19 cellular contexts compared by ENCODE assay signal in the genomic region with DNA sequence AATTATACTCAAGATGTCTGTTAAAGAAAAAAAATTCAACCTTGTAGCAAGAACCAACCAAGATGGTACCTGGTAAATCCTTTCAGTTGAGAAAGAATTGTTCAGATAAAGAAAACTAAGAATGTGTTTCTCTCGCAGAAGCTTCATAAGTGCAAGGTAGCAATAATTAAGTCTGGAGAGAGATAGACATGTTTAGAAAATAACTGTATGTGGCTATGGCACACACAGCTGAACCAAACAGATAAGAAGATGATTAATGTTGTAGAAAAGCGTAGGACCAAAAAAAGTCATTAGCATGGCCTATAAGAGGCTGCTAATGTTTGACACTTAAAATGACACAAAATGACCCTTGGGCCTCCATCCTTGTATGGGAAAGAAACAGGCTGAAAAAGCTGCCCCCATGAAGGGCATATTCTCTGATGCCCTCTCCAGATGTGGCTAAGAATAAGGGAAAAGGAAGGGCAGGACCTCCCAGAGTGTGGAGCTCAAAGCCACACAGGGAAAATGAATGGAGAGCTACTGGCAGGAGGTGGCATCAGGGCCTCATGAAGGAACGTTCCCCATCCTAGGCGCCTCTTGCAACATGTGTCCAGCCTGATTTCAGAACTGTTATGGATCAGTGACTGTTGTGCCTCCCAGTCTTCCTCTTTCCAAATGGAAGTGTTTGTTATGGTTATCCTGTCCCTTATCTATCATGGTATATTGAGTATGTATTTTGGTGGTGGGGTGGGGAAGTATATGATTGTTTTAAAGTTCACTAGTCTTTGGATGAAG.
"Had no signal": no experiment of that assay in that cellular context is flagged by ENCODE, and none has a peak within 500 bp of the region (broad histone marks: within the 10 kb centered on the region; RNA-seq: fewer than 3 reads in every experiment).

No MANE protein-coding gene starts in this region.

- DNase-seq: dorsolateral prefrontal cortex; effector CD4-positive, alpha-beta T cell; foreskin keratinocyte; glutamatergic neuron; heart right ventricle; hypothalamus; immature natural killer cell; mucosa of descending colon; naive B cell; pancreas; retina; right lobe of liver; small intestine; stimulated activated CD4-positive, alpha-beta T cell treated with anti-CD3 and anti-CD28 coated beads, Interleukin-15, amount 100 ng/mL, for 24 hours; stimulated activated CD4-positive, alpha-beta T cell treated with anti-CD3 and anti-CD28 coated beads, Interleukin-2, amount 100 ng/mL, for 48 hours; stimulated activated naive B cell treated with anti-CD40 and anti-IgM and Interleukin-4, amounts not matched to agents 10 μg/mL and 1 μg/mL and 100 μg/mL, for 72 hours; upper lobe of left lung had no signal

- ATAC-seq: foreskin keratinocyte; heart right ventricle; left lobe of liver; mucosa of descending colon; natural killer cell treated with Interleukin-12 subunit alpha and Interleukin-12 subunit beta and Interleukin-15 and Interleukin-18, amount 100 ng/mL, for 72 hours; pancreas; right lobe of liver; stimulated activated naive B cell treated with anti-CD40 and anti-IgM and Interleukin-4, amounts not matched to agents 10 μg/mL and 1 μg/mL and 100 μg/mL, for 72 hours had no signal
